In the genomic region with DNA sequence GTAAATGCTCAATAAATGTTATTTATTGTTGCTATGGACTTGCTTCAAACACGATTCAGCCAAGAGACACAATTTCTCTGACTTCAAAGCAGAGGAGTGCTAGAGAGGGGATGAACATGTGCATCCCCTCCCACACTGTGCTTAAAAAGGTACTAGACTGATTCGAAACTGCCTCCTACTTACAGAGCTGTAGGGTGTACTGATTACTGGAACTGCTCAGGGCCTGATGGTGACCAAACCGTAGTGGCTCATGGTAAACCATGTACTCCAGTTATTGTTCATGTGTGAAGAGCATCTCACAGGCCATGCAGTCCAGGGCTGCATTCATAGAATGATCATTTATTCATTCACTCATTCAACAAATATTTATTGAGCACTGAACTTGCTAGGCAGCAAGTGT, we compare ENCODE assay signal across 1 cellular context.
TF ChIP-seq lines count a peak whose summit lies in the region.

No MANE protein-coding gene starts in this region.

TF ChIP-seq in GM12878, 131 proteins besides CTCF, POLR2A, EP300 and RAD21 (continued from another document):
- TF ChIP-seq, protein P1, sequence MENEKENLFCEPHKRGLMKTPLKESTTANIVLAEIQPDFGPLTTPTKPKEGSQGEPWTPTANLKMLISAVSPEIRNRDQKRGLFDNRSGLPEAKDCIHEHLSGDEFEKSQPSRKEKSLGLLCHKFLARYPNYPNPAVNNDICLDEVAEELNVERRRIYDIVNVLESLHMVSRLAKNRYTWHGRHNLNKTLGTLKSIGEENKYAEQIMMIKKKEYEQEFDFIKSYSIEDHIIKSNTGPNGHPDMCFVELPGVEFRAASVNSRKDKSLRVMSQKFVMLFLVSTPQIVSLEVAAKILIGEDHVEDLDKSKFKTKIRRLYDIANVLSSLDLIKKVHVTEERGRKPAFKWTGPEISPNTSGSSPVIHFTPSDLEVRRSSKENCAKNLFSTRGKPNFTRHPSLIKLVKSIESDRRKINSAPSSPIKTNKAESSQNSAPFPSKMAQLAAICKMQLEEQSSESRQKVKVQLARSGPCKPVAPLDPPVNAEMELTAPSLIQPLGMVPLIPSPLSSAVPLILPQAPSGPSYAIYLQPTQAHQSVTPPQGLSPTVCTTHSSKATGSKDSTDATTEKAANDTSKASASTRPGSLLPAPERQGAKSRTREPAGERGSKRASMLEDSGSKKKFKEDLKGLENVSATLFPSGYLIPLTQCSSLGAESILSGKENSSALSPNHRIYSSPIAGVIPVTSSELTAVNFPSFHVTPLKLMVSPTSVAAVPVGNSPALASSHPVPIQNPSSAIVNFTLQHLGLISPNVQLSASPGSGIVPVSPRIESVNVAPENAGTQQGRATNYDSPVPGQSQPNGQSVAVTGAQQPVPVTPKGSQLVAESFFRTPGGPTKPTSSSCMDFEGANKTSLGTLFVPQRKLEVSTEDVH (IDR thresholded peaks at IDR 0.05; ENCODE audit: low read depth, partially characterized antibody) = no peak
- TF ChIP-seq MXI1 (IDR thresholded peaks at IDR 0.05; ENCODE audit: low read depth, low read length) (no peak), GABPA (IDR thresholded peaks at IDR 0.05; ENCODE audit: low read depth) (no peak), TCF3 (IDR thresholded peaks at IDR 0.05; ENCODE audit: borderline replicate concordance, insufficient read depth, low read depth, low read length) (no peak), MTA3 (IDR thresholded peaks at IDR 0.05; ENCODE audit: borderline replicate concordance, low read length) (no peak), PAX8 (IDR thresholded peaks at IDR 0.05) (no peak), IRF4 (IDR thresholded peaks at IDR 0.05; ENCODE audit: low read depth, low read length) (no peak), ZBED1 (IDR thresholded peaks at IDR 0.05; ENCODE audit: borderline replicate concordance) (no peak), MYC (IDR thresholded peaks at IDR 0.05; ENCODE audit: insufficient read depth, insufficient read length, insufficient replicate concordance, low read length, severe bottlenecking) (no peak), RFX5 (IDR thresholded peaks at IDR 0.05; ENCODE audit: low read depth, low read length) (no peak)
- TF ChIP-seq, protein P2, sequence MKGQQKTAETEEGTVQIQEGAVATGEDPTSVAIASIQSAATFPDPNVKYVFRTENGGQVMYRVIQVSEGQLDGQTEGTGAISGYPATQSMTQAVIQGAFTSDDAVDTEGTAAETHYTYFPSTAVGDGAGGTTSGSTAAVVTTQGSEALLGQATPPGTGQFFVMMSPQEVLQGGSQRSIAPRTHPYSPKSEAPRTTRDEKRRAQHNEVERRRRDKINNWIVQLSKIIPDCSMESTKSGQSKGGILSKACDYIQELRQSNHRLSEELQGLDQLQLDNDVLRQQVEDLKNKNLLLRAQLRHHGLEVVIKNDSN (IDR thresholded peaks at IDR 0.05; ENCODE audit: borderline replicate concordance, extremely low read length, insufficient read depth, low read depth, low read length) = no peak
